Comparison of ENCODE assay signal across 10 cellular contexts in the genomic region with DNA sequence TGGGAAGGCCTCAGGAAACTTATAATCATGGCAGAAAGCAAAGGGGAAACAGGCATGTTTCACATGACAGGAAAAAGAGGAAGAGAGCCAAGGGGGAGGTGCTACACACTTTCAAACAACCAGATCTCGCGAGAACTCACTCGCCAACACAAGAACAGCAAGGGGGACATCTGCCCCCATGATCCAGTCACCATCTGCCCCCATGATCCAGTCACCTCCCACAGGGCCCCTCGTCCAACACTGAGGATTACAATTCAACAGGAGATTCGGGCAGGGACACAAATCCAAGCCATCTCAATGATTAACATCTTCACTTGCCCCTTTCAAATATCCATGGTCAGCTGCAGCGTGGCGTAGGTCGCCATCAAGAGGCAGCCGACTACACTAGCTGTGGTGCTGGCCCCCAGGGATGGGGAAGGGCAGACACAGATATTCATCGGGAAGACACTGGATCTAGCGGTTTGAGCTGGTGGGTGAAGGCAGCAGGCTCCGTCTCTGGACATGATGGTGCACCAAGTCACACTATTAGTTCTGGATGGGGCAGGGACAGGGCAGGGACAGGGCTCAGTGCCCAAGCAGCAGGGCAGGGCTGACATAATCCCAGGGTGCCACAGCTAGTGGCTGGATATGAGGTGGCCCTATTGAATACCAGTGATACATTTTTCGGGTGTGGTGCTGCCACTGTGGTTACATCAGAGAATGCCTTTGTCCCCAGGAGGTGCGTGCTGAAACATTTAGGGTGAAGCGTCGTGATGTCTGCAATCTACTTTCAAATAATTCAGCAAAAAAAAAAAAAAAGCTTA. TPM values are rescaled to one million over a fixed set of nuclear protein-coding genes. Genes with fewer than 3 reads are reported as not detected.
DNase-seq lines count a peak whose midpoint lies in the region; ATAC-seq and TF ChIP-seq lines count a peak whose summit lies in the region.
"Had no signal": no experiment of that assay in that cellular context is flagged by ENCODE, and none has a peak within 500 bp of the region (broad histone marks: within the 10 kb centered on the region; RNA-seq: fewer than 3 reads in every experiment).

No MANE protein-coding gene starts in this region.

- H3K27ac Mint-ChIP-seq in activated naive CD8-positive, alpha-beta T cell treated with anti-CD3 and anti-CD28 coated beads for 36 hours, result no peak overlapping the region

- H3K27ac ChIP-seq in SK-N-SH (ENCODE audit: low read depth in 2 of 2, low read length in 1 of 2), result no peak overlapping the region
- H3K27ac ChIP-seq: C4-2B had no signal

- peak; percentile 58 for TF ChIP-seq RAD21 in SK-N-SH (IDR thresholded peaks at IDR 0.05; ENCODE audit: low read length)

- H3K9ac ChIP-seq in SK-N-SH, result no peak overlapping the region

- CTCF ChIA-PET in SK-N-SH (lab: Yijun Ruan, JAX), result interaction anchor here (0.7 to 1.6 kb wide), 5 partner anchors 9 to 76 kb away, joined by 3 to 8 read pairs (median 3); no protein-coding TSS in a partner anchor

- TF ChIP-seq EP300 in SK-N-SH (IDR thresholded peaks at IDR 0.05; ENCODE audit: borderline replicate concordance in 1 of 2, low read depth in 1 of 2, low read length in 1 of 2), result no peak

- no peak for ATAC-seq in GM18870 (IDR thresholded peaks at IDR 0.05; ENCODE audit: unreplicated experiment)

- H2AFZ ChIP-seq in SK-N-SH (ENCODE audit: low read depth), result peak overlapping the region; percentile 4; the same call in 1 of the 2 replicates

- no peaks in the 10 kb centered on the region for H3K9me2 ChIP-seq in SK-N-SH

- H3K9me3 ChIP-seq in SK-N-SH, result no peaks in the 10 kb centered on the region

- peaks cover 0 to 8% of the 10 kb centered on the region in 2 experiments; a peak in 1 of 4 replicates for H3K4me1 ChIP-seq in SK-N-SH (ENCODE audit: control insufficient read depth in 1 of 2, insufficient read depth in 2 of 2, low read depth in 1 of 2, low read length in 1 of 2)

- no peaks in the 10 kb centered on the region for H3K9me3 Mint-ChIP-seq in activated naive CD8-positive, alpha-beta T cell treated with anti-CD3 and anti-CD28 coated beads for 36 hours

- TF ChIP-seq CTCF in SK-N-SH (IDR thresholded peaks at IDR 0.05), result peak; percentile 43
- TF ChIP-seq CTCF in GM10266 (IDR thresholded peaks at IDR 0.05; ENCODE audit: control insufficient read depth, insufficient read depth, low read depth, missing control alignments), result no peak

- POLR2A ChIA-PET in SK-N-SH (lab: Yijun Ruan, JAX), result no interaction called here

- H3K36me3 ChIP-seq in SK-N-SH (replicated peaks in 1 of 2; ENCODE audit: control insufficient read depth in 1 of 2, insufficient read depth in 2 of 2, low read length in 1 of 2), result no peaks in the 10 kb centered on the region

- no peak overlapping the region for H3K4me3 ChIP-seq in SK-N-SH (ENCODE audit: low read depth in 2 of 2, low read length in 1 of 2)

- in situ Hi-C loops in ACHN (cut with HindIII; ENCODE audit: low pct_ligation_motif_present, low pct_unique_long_range_greater_than_20kb, low sequenced_read_pairs), result no loop called here

- no peaks in the 10 kb centered on the region for H3K4me1 Mint-ChIP-seq in activated naive CD8-positive, alpha-beta T cell treated with anti-CD3 and anti-CD28 coated beads for 36 hours

- no peaks in the 10 kb centered on the region for H3K79me2 ChIP-seq in SK-N-SH (ENCODE audit: insufficient read depth)

- no peaks in the 10 kb centered on the region for H3K27me3 Mint-ChIP-seq in activated naive CD8-positive, alpha-beta T cell treated with anti-CD3 and anti-CD28 coated beads for 36 hours

- H3F3A ChIP-seq in SK-N-SH (replicated peaks; ENCODE audit: insufficient read depth), result no peaks in the 10 kb centered on the region

- no peaks in the 10 kb centered on the region for H3K27me3 ChIP-seq in SK-N-SH (ENCODE audit: insufficient read depth)

- H3K36me3 Mint-ChIP-seq in activated naive CD8-positive, alpha-beta T cell treated with anti-CD3 and anti-CD28 coated beads for 36 hours, result no peaks in the 10 kb centered on the region

- no peak overlapping the region for H3K4me3 Mint-ChIP-seq in activated naive CD8-positive, alpha-beta T cell treated with anti-CD3 and anti-CD28 coated beads for 36 hours

- H3K4me2 ChIP-seq in SK-N-SH, result no peak overlapping the region

- no peaks in the 10 kb centered on the region for H4K20me1 ChIP-seq in SK-N-SH (ENCODE audit: insufficient read depth)

- DNase-seq in ACHN, result peak; percentile 10
- DNase-seq in Kasumi-1 (lab: John Stamatoyannopoulos, UW), result peak; percentile 8 to 12
- DNase-seq in SK-N-SH, result peak; percentile 63
- peak; percentile 74 for DNase-seq in islet precursor cell
- DNase-seq in GM10266 (ENCODE audit: extremely low spot score), result no peak
- no peak for DNase-seq in activated naive CD8-positive, alpha-beta T cell treated with anti-CD3 and anti-CD28 coated beads for 36 hours
- DNase-seq in GM19240 (ENCODE audit: insufficient read length, low spot score), result no peak
- DNase-seq: activated effector memory CD4-positive, alpha-beta T cell treated with Interleukin-2 at 50 U/mL for 16 hours had no signal

- WGBS in SK-N-SH (ENCODE audit: low lambda C conversion rate), result 76% methylated on average over 12 of the region's 16 CpGs

TF ChIP-seq in SK-N-SH, 30 proteins besides CTCF, POLR2A, EP300 and RAD21:
- TF ChIP-seq ELF1 (IDR thresholded peaks at IDR 0.05) (no peak), SMC3 (IDR thresholded peaks at IDR 0.05; ENCODE audit: low read depth, low read length) (peak; percentile 39; the same call in 1 of the 2 replicates)
TF ChIP-seq in SK-N-SH: peak in this region for 1.

RNA-seq across cellular contexts. Expression of gene TUBB2B, which starts 31.6 kb away (rescaled TPM):
- 161 and 162 TPM in 2 replicates for polyA plus RNA-seq in SK-N-SH (2012; rRNA removed)
- polyA plus RNA-seq in SK-N-SH (2012; cell fraction: cytosol; rRNA removed), result 98.8 and 151 TPM in 2 replicates
- 84.1 and 119 TPM in 2 replicates for polyA plus RNA-seq in SK-N-SH (2012; cell fraction: nucleus; rRNA removed)
- total RNA-seq in activated naive CD8-positive, alpha-beta T cell treated with anti-CD3 and anti-CD28 coated beads for 36 hours, result under 1 TPM; 0.25 to 0.28 TPM

RNA-seq across cellular contexts. Expression of gene TUBB2A, which starts 38.6 kb away (rescaled TPM):
- 169 and 199 TPM in 2 replicates for polyA plus RNA-seq in SK-N-SH (2012; rRNA removed)
- 106 and 153 TPM in 2 replicates for polyA plus RNA-seq in SK-N-SH (2012; cell fraction: cytosol; rRNA removed)
- polyA plus RNA-seq in SK-N-SH (2012; cell fraction: nucleus; rRNA removed), result 205 and 241 TPM in 2 replicates
- 1 to 10 TPM; 1.8 to 2.0 TPM for total RNA-seq in activated naive CD8-positive, alpha-beta T cell treated with anti-CD3 and anti-CD28 coated beads for 36 hours

Comparison
In these comparisons a context has a peak if more than half of its experiments do, and no peak if none do; other contexts are left out.
1. DNase-seq: peak in ACHN (single experiment), Kasumi-1 (2 of 2), SK-N-SH (single experiment) and islet precursor cell (single experiment); none in GM10266 (single experiment), activated naive CD8-positive, alpha-beta T cell treated with anti-CD3 and anti-CD28 coated beads for 36 hours (single experiment) and GM19240 (single experiment).